8 cellular contexts compared by ENCODE assay signal in the genomic region with DNA sequence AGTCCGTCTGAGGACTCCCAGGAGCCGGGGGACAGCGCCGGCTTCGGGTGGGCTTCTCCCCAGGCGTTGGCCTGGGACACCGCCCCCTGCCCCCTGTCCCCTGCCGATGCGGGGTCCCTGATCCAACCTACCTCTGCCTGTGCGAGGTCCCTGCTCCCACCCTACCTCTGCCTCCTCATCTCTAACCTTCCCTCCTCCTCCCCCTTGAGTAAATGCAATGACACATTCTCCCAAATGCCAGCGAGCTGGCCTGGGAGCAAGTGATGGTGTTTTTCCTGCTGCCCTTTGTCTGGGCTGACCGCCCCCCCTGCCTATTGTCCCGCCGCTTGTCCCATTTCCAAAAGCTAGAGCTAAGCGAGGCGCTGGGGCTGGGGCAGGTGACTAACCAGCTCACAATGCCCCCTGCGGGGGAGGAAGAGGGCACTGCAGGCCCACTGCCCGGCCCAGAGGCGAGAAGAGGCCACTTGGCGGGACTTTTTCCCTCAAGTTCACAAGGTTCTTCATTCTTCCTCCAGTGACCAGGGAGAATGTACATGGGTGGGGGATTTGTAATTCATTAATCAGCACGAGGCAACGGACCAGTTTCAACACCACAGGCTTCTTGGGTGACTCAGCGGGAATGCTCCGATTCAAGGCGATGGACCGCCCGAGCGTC. TPM values are rescaled to one million over a fixed set of nuclear protein-coding genes. Genes with fewer than 3 reads are reported as not detected.
DNase-seq lines count a peak whose midpoint lies in the region; ATAC-seq and TF ChIP-seq lines count a peak whose summit lies in the region.

No MANE protein-coding gene starts in this region.

- H3K36me3 ChIP-seq in left lung, result no peaks in the 10 kb centered on the region

- H3K4me1 ChIP-seq in left lung, result peaks cover 18 to 60% of the 10 kb centered on the region in 2 donors

- H3K27me3 ChIP-seq in left lung, result no peaks in the 10 kb centered on the region

- H3K4me3 ChIP-seq in left lung, result peak overlapping the region; percentile 46 to 68

- no peak overlapping the region for H3K27ac Mint-ChIP-seq in T-helper 2 cell treated with Interferon-gamma antibody and Interleukin-4, amounts not matched to agents 5 μg/mL and 100 μg/mL, for 36 hours
- H3K27ac Mint-ChIP-seq in stimulated activated memory B cell treated with anti-CD40 and anti-IgM and Interleukin-4, amounts not matched to agents 10 μg/mL and 1 μg/mL and 100 μg/mL, for 72 hours, result peak overlapping the region; percentile 90

- H3K4me3 Mint-ChIP-seq in T-helper 2 cell treated with Interferon-gamma antibody and Interleukin-4, amounts not matched to agents 5 μg/mL and 100 μg/mL, for 36 hours, result peak overlapping the region; percentile 91
- H3K4me3 Mint-ChIP-seq in stimulated activated memory B cell treated with anti-CD40 and anti-IgM and Interleukin-4, amounts not matched to agents 10 μg/mL and 1 μg/mL and 100 μg/mL, for 72 hours, result peak overlapping the region; percentile 79

- H3K4me1 Mint-ChIP-seq in T-helper 2 cell treated with Interferon-gamma antibody and Interleukin-4, amounts not matched to agents 5 μg/mL and 100 μg/mL, for 36 hours (ENCODE audit: low read depth), result peaks cover 25% of the 10 kb centered on the region
- H3K4me1 Mint-ChIP-seq in stimulated activated memory B cell treated with anti-CD40 and anti-IgM and Interleukin-4, amounts not matched to agents 10 μg/mL and 1 μg/mL and 100 μg/mL, for 72 hours, result peaks cover 54% of the 10 kb centered on the region

- peaks cover 59% of the 10 kb centered on the region for H3K27me3 Mint-ChIP-seq in T-helper 2 cell treated with Interferon-gamma antibody and Interleukin-4, amounts not matched to agents 5 μg/mL and 100 μg/mL, for 36 hours (ENCODE audit: low read depth)
- no peaks in the 10 kb centered on the region for H3K27me3 Mint-ChIP-seq in stimulated activated memory B cell treated with anti-CD40 and anti-IgM and Interleukin-4, amounts not matched to agents 10 μg/mL and 1 μg/mL and 100 μg/mL, for 72 hours

- ATAC-seq in left lung (peak; percentile 74), HG03460 (IDR thresholded peaks at IDR 0.05; ENCODE audit: unreplicated experiment) (no peak)
- ATAC-seq in stimulated activated memory B cell treated with anti-CD40 and anti-IgM and Interleukin-4, amounts not matched to agents 10 μg/mL and 1 μg/mL and 100 μg/mL, for 72 hours, result peak; percentile 47

- H3K36me3 Mint-ChIP-seq in T-helper 2 cell treated with Interferon-gamma antibody and Interleukin-4, amounts not matched to agents 5 μg/mL and 100 μg/mL, for 36 hours (ENCODE audit: low read depth), result no peaks in the 10 kb centered on the region
- no peaks in the 10 kb centered on the region for H3K36me3 Mint-ChIP-seq in stimulated activated memory B cell treated with anti-CD40 and anti-IgM and Interleukin-4, amounts not matched to agents 10 μg/mL and 1 μg/mL and 100 μg/mL, for 72 hours

- DNase-seq in ELR (ENCODE audit: low read depth) (peak; percentile 99), HT1080 (ENCODE audit: low read depth) (peak; percentile 98), dermis microvascular lymphatic vessel endothelial cell (ENCODE audit: low read depth in 2 of 2) (peak; percentile 78 to 90), left lung (peak; percentile 92 to 94), hippocampal formation (lab: John Stamatoyannopoulos, UW) (no peak)
- peak; percentile 53 for DNase-seq in T-helper 2 cell treated with Interferon-gamma antibody and Interleukin-4, amounts not matched to agents 5 μg/mL and 100 μg/mL, for 36 hours (ENCODE audit: low spot score)

- intact Hi-C loops in left lung (cut with DNase I), result no loop called here

- no peaks in the 10 kb centered on the region for H3K9me3 Mint-ChIP-seq in T-helper 2 cell treated with Interferon-gamma antibody and Interleukin-4, amounts not matched to agents 5 μg/mL and 100 μg/mL, for 36 hours
- H3K9me3 Mint-ChIP-seq in stimulated activated memory B cell treated with anti-CD40 and anti-IgM and Interleukin-4, amounts not matched to agents 10 μg/mL and 1 μg/mL and 100 μg/mL, for 72 hours, result no peaks in the 10 kb centered on the region

- TF ChIP-seq CTCF in left lung (IDR thresholded peaks at IDR 0.05), result peak; percentile 25 to 77

- H3K9me3 ChIP-seq in left lung, result no peaks in the 10 kb centered on the region

- peak overlapping the region; percentile 85 to 89 for H3K27ac ChIP-seq in left lung

RNA-seq across cellular contexts. Expression of a gene that starts 0.6 kb away (rescaled TPM):
- 7.5 and 9.3 TPM in 2 replicates for total RNA-seq in HT1080 (2014; rRNA removed; shearing (Covaris generic))
- 11.7 and 14.8 TPM in 2 replicates for polyA plus RNA-seq in HT1080 (2015; cell fraction: cytosol; rRNA removed)
- 16.7 and 20.7 TPM in 2 replicates for polyA plus RNA-seq in HT1080 (2015; cell fraction: nucleus; rRNA removed)
- total RNA-seq in dermis microvascular lymphatic vessel endothelial cell (1.7 and 2.4 TPM in 2 replicates), left lung (1 to 10 TPM; 7.3 to 9.2 TPM)

RNA-seq across cellular contexts. Expression of a gene that starts 17.7 kb away (rescaled TPM):
- 6.5 and 11.7 TPM in 2 replicates for total RNA-seq in HT1080 (2014; rRNA removed; shearing (Covaris generic))
- 6.6 and 8.1 TPM in 2 replicates for polyA plus RNA-seq in HT1080 (2015; cell fraction: cytosol; rRNA removed)
- 32.9 and 36.8 TPM in 2 replicates for polyA plus RNA-seq in HT1080 (2015; cell fraction: nucleus; rRNA removed)
- total RNA-seq in dermis microvascular lymphatic vessel endothelial cell, result 3.6 and 5.3 TPM in 2 replicates
- 10 to 100 TPM; 18.4 to 21.5 TPM for total RNA-seq in left lung

RNA-seq across cellular contexts. Expression of a gene that starts 20.7 kb away (rescaled TPM):
- total RNA-seq in HT1080 (2014; rRNA removed; shearing (Covaris generic)), result 34.5 and 39.4 TPM in 2 replicates
- polyA plus RNA-seq in HT1080 (2015; cell fraction: cytosol; rRNA removed), result 145 and 162 TPM in 2 replicates
- polyA plus RNA-seq in HT1080 (2015; cell fraction: nucleus; rRNA removed), result 117 and 132 TPM in 2 replicates
- total RNA-seq in dermis microvascular lymphatic vessel endothelial cell (26.2 and 32.4 TPM in 2 replicates), left lung (10 to 100 TPM; 67.7 to 77.3 TPM)

RNA-seq across cellular contexts. Expression of a gene that starts 27.6 kb away (rescaled TPM):
- total RNA-seq in HT1080 (2014; rRNA removed; shearing (Covaris generic)), result 324 and 339 TPM in 2 replicates
- polyA plus RNA-seq in HT1080 (2015; cell fraction: cytosol; rRNA removed), result 173 and 190 TPM in 2 replicates
- 94.2 and 99.1 TPM in 2 replicates for polyA plus RNA-seq in HT1080 (2015; cell fraction: nucleus; rRNA removed)
- total RNA-seq in dermis microvascular lymphatic vessel endothelial cell (234 and 250 TPM in 2 replicates), left lung (100 to 1,000 TPM; 138 to 173 TPM)

RNA-seq across cellular contexts. Expression of a gene that starts 29.8 kb away (rescaled TPM):
- 0.05 TPM in 1 of 2 replicates, not detected in the other for total RNA-seq in HT1080 (2014; rRNA removed; shearing (Covaris generic))
- 0.05 TPM in 1 of 2 replicates, not detected in the other for polyA plus RNA-seq in HT1080 (2015; cell fraction: cytosol; rRNA removed)
- polyA plus RNA-seq in HT1080 (2015; cell fraction: nucleus; rRNA removed), result 0.41 TPM in 1 of 2 replicates, not detected in the other
- total RNA-seq in dermis microvascular lymphatic vessel endothelial cell, result 0.13 TPM in 2 replicates
- 10 to 100 TPM in 1 of 2 donors, 1 to 10 TPM in 1; 8.0 to 15.5 TPM for total RNA-seq in left lung

Comparison
In these comparisons a context has a peak if more than half of its experiments do, and no peak if none do; other contexts are left out.
1. DNase-seq: peak in ELR (single experiment), HT1080 (single experiment), T-helper 2 cell treated with Interferon-gamma antibody and Interleukin-4, amounts not matched to agents 5 μg/mL and 100 μg/mL, for 36 hours (single experiment), dermis microvascular lymphatic vessel endothelial cell (2 of 2) and left lung (2 of 2); none in hippocampal formation (0 of 2).